In the genomic region with DNA sequence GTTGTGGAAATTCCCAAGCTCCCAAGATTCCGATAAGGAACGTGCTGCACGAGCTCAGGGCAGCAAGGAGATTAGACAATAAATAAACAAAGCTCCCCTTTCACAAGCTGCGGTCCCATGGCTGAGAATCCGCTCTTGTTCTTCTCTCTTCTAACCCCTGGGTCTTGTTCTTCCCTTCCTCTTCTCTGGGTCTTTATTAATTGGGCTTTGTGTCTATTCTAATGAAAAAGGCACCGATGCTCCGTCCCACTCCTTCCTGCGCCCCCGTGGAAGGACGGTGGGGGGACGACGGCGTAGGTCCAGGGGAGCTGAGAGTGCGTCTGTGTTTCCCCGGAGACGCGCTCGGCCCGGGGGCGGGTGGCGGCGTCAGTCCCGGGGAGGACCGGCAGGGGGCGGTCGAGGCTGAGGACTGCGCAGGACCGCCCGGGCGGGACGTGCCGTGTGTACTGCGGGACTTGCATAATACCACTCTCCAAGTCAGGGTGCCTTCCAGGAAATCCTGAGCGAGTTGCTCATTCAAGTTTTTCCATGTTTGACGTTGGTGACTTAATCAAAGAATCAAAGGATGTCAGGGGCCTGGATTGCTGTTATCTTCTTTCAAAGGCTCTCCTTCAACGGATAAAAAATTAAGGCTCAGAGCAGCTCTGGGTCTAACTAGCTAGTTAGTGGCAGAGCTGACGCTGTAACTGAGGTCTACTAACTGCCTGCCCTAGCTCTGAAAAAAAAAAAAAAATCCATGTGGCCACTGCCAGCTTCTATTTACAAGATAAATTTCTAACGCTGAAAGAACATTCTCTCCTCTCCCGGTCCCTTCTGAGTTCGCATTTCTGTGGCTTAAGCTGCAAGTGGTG, we compare ENCODE assay signal across 8 cellular contexts.
DNase-seq lines count a peak whose midpoint lies in the region; ATAC-seq and TF ChIP-seq lines count a peak whose summit lies in the region.

No MANE protein-coding gene starts in this region.

- intact Hi-C loops in Panc1 (cut with micrococcal nuclease; ENCODE audit: unreplicated experiment): loop anchor here (1.0 to 5.0 kb wide), 3 partner anchors 64 to 227 kb away; no protein-coding TSS in a partner anchor
- intact Hi-C loops in activated T-helper 1 cell treated with anti-CD3 and anti-CD28 coated beads, Interleukin-12 subunit alpha, Interleukin-12 subunit beta, Interleukin-2, Interleukin-4 antibody, amounts not matched to agents 30 ng/mL and 10 ng/mL and 1 ng/mL, durations not matched to agents 14 hours and 24 hours and 36 hours (cut with micrococcal nuclease): loop anchor here (1.0 to 5.0 kb wide), 4 partner anchors 224 to 1286 kb away; no protein-coding TSS in a partner anchor
- intact Hi-C loops in natural killer cell (cut with micrococcal nuclease): loop anchor here (2.0 to 5.0 kb wide), 2 partner anchors 223 to 296 kb away; no protein-coding TSS in a partner anchor

- BruUV-seq in Panc1 (replicated peaks; lab: Mats Ljungman, UMichigan): no TSS peak

- H3K36me3 ChIP-seq in CD4-positive, CD25-positive, alpha-beta regulatory T cell (ENCODE audit: control insufficient read depth, insufficient read depth, low read length): no peaks in the 10 kb centered on the region
- no peaks in the 10 kb centered on the region for H3K36me3 ChIP-seq in Panc1 (ENCODE audit: control insufficient read depth, insufficient read depth, low read length)

- no peak overlapping the region for H3K27ac ChIP-seq in CD4-positive, CD25-positive, alpha-beta regulatory T cell (ENCODE audit: insufficient read depth, low read length, poor library complexity, severe bottlenecking)
- peak overlapping the region; percentile 81 for H3K27ac ChIP-seq in Panc1 (ENCODE audit: low read length)

- no peaks in the 10 kb centered on the region for H3K36me3 Mint-ChIP-seq in CD4-positive, CD25-positive, alpha-beta regulatory T cell
- no peaks in the 10 kb centered on the region for H3K36me3 Mint-ChIP-seq in activated T-helper 1 cell treated with anti-CD3 and anti-CD28 coated beads, Interleukin-12 subunit alpha, Interleukin-12 subunit beta, Interleukin-2, Interleukin-4 antibody, amounts not matched to agents 30 ng/mL and 10 ng/mL and 1 ng/mL, durations not matched to agents 14 hours and 24 hours and 36 hours (ENCODE audit: low read depth)
- no peaks in the 10 kb centered on the region for H3K36me3 Mint-ChIP-seq in natural killer cell
- H3K36me3 Mint-ChIP-seq in stimulated activated memory B cell treated with anti-CD40 and anti-IgM and Interleukin-4, amounts not matched to agents 10 μg/mL and 1 μg/mL and 100 μg/mL, for 72 hours: peaks cover 3% of the 10 kb centered on the region

- CTCF ChIA-PET in Panc1 (lab: Charles Lee): interaction anchor here (0.5 to 1.9 kb wide), 17 partner anchors 9 to 692 kb away, joined by 3 to 18 read pairs (median 4); no protein-coding TSS in a partner anchor

- peak; percentile 93 to 96 for ATAC-seq in CD4-positive, CD25-positive, alpha-beta regulatory T cell (ENCODE audit: low read depth in 2 of 2)
- ATAC-seq in GM19372 (IDR thresholded peaks at IDR 0.05; ENCODE audit: low read depth, unreplicated experiment) (peak; percentile 97), HG03520 (IDR thresholded peaks at IDR 0.05; ENCODE audit: unreplicated experiment) (peak; percentile 98), Panc1 (peak; percentile 100), natural killer cell (peak; percentile 98 to 99 (median 99))
- peak; percentile 84 for ATAC-seq in stimulated activated memory B cell treated with anti-CD40 and anti-IgM and Interleukin-4, amounts not matched to agents 10 μg/mL and 1 μg/mL and 100 μg/mL, for 72 hours

- H3K9me3 Mint-ChIP-seq in CD4-positive, CD25-positive, alpha-beta regulatory T cell: no peaks in the 10 kb centered on the region
- no peaks in the 10 kb centered on the region for H3K9me3 Mint-ChIP-seq in activated T-helper 1 cell treated with anti-CD3 and anti-CD28 coated beads, Interleukin-12 subunit alpha, Interleukin-12 subunit beta, Interleukin-2, Interleukin-4 antibody, amounts not matched to agents 30 ng/mL and 10 ng/mL and 1 ng/mL, durations not matched to agents 14 hours and 24 hours and 36 hours
- H3K9me3 Mint-ChIP-seq in natural killer cell: peaks cover 0 to 2% of the 10 kb centered on the region in 2 donors
- H3K9me3 Mint-ChIP-seq in stimulated activated memory B cell treated with anti-CD40 and anti-IgM and Interleukin-4, amounts not matched to agents 10 μg/mL and 1 μg/mL and 100 μg/mL, for 72 hours: peaks cover 3% of the 10 kb centered on the region

- H3K4me3 ChIP-seq in CD4-positive, CD25-positive, alpha-beta regulatory T cell (ENCODE audit: low read depth, low read length): peak overlapping the region; percentile 34
- peak overlapping the region; percentile 42 to 51 for H3K4me3 ChIP-seq in Panc1 (ENCODE audit: low read depth in 2 of 2, low read length in 2 of 2)

- H3K9me3 ChIP-seq in CD4-positive, CD25-positive, alpha-beta regulatory T cell (ENCODE audit: control insufficient read depth in 2 of 2, low read length in 2 of 2): no peaks in the 10 kb centered on the region
- H3K9me3 ChIP-seq in Panc1 (ENCODE audit: control insufficient read depth, insufficient read depth, low read depth, low read length): peaks cover 7% of the 10 kb centered on the region; the same call in 1 of the 2 replicates

- peaks cover 23% of the 10 kb centered on the region for H3K27me3 ChIP-seq in CD4-positive, CD25-positive, alpha-beta regulatory T cell (ENCODE audit: control insufficient read depth, insufficient read depth, low read length)
- H3K27me3 ChIP-seq in Panc1 (ENCODE audit: control insufficient read depth, insufficient read depth, low read length): no peaks in the 10 kb centered on the region

- H3K4me1 ChIP-seq in CD4-positive, CD25-positive, alpha-beta regulatory T cell (ENCODE audit: control insufficient read depth, insufficient read depth, low read length, poor library complexity, severe bottlenecking): peaks cover 3% of the 10 kb centered on the region
- H3K4me1 ChIP-seq in Panc1 (ENCODE audit: control insufficient read depth, insufficient read depth, low read length): peaks cover 24% of the 10 kb centered on the region

- peak; percentile 98 for TF ChIP-seq CTCF in Panc1 (IDR thresholded peaks at IDR 0.05)
- peak; percentile 72 for TF ChIP-seq CTCF in natural killer cell (IDR thresholded peaks at IDR 0.05)

- peaks cover 34% of the 10 kb centered on the region for H3K27me3 Mint-ChIP-seq in CD4-positive, CD25-positive, alpha-beta regulatory T cell
- H3K27me3 Mint-ChIP-seq in activated T-helper 1 cell treated with anti-CD3 and anti-CD28 coated beads, Interleukin-12 subunit alpha, Interleukin-12 subunit beta, Interleukin-2, Interleukin-4 antibody, amounts not matched to agents 30 ng/mL and 10 ng/mL and 1 ng/mL, durations not matched to agents 14 hours and 24 hours and 36 hours (ENCODE audit: insufficient read depth): peaks cover 34% of the 10 kb centered on the region
- H3K27me3 Mint-ChIP-seq in natural killer cell (ENCODE audit: low read depth in 2 of 2): peaks cover 31 to 52% of the 10 kb centered on the region in 2 donors
- peaks cover 49% of the 10 kb centered on the region for H3K27me3 Mint-ChIP-seq in stimulated activated memory B cell treated with anti-CD40 and anti-IgM and Interleukin-4, amounts not matched to agents 10 μg/mL and 1 μg/mL and 100 μg/mL, for 72 hours

- in situ Hi-C loops in Panc1 (cut with HindIII; ENCODE audit: low pct_unique_long_range_greater_than_20kb, low sequenced_read_pairs): no loop called here

- peak; percentile 16 to 75 (median 53) for DNase-seq in CD4-positive, CD25-positive, alpha-beta regulatory T cell
- peak; percentile 38 for DNase-seq in Panc1 (ENCODE audit: low read depth, low spot score)
- peak; percentile 73 for DNase-seq in activated T-helper 1 cell treated with anti-CD3 and anti-CD28 coated beads, Interleukin-12 subunit alpha, Interleukin-12 subunit beta, Interleukin-2, Interleukin-4 antibody, amounts not matched to agents 30 ng/mL and 10 ng/mL and 1 ng/mL, durations not matched to agents 14 hours and 24 hours and 36 hours (ENCODE audit: low spot score)
- DNase-seq in fibroblast of peridontal ligament (ENCODE audit: extremely low read depth): peak; percentile 92
- peak; percentile 68 for DNase-seq in natural killer cell

- H3K4me3 Mint-ChIP-seq in CD4-positive, CD25-positive, alpha-beta regulatory T cell: peak overlapping the region; percentile 8 to 83 (median 38)
- peak overlapping the region; percentile 57 for H3K4me3 Mint-ChIP-seq in activated T-helper 1 cell treated with anti-CD3 and anti-CD28 coated beads, Interleukin-12 subunit alpha, Interleukin-12 subunit beta, Interleukin-2, Interleukin-4 antibody, amounts not matched to agents 30 ng/mL and 10 ng/mL and 1 ng/mL, durations not matched to agents 14 hours and 24 hours and 36 hours
- peak overlapping the region; percentile 56 for H3K4me3 Mint-ChIP-seq in natural killer cell
- peak overlapping the region; percentile 62 for H3K4me3 Mint-ChIP-seq in stimulated activated memory B cell treated with anti-CD40 and anti-IgM and Interleukin-4, amounts not matched to agents 10 μg/mL and 1 μg/mL and 100 μg/mL, for 72 hours

- H3K27ac Mint-ChIP-seq in CD4-positive, CD25-positive, alpha-beta regulatory T cell: no peak overlapping the region
- no peak overlapping the region for H3K27ac Mint-ChIP-seq in activated T-helper 1 cell treated with anti-CD3 and anti-CD28 coated beads, Interleukin-12 subunit alpha, Interleukin-12 subunit beta, Interleukin-2, Interleukin-4 antibody, amounts not matched to agents 30 ng/mL and 10 ng/mL and 1 ng/mL, durations not matched to agents 14 hours and 24 hours and 36 hours
- peak overlapping the region in 1 of 2 donors; percentile 29 for H3K27ac Mint-ChIP-seq in natural killer cell
- H3K27ac Mint-ChIP-seq in stimulated activated memory B cell treated with anti-CD40 and anti-IgM and Interleukin-4, amounts not matched to agents 10 μg/mL and 1 μg/mL and 100 μg/mL, for 72 hours: no peak overlapping the region

- POLR2A ChIA-PET in Panc1 (lab: Charles Lee): interaction anchor here (0.5 to 1.1 kb wide), 5 partner anchors 18 to 323 kb away, joined by 4 to 19 read pairs (median 5); no protein-coding TSS in a partner anchor

- peaks cover 0 to 12% (median 4%) of the 10 kb centered on the region in 4 donors for H3K4me1 Mint-ChIP-seq in CD4-positive, CD25-positive, alpha-beta regulatory T cell
- peaks cover 14% of the 10 kb centered on the region for H3K4me1 Mint-ChIP-seq in activated T-helper 1 cell treated with anti-CD3 and anti-CD28 coated beads, Interleukin-12 subunit alpha, Interleukin-12 subunit beta, Interleukin-2, Interleukin-4 antibody, amounts not matched to agents 30 ng/mL and 10 ng/mL and 1 ng/mL, durations not matched to agents 14 hours and 24 hours and 36 hours (ENCODE audit: low read depth)
- peaks cover 11 to 15% of the 10 kb centered on the region in 2 donors for H3K4me1 Mint-ChIP-seq in natural killer cell
- peaks cover 14% of the 10 kb centered on the region for H3K4me1 Mint-ChIP-seq in stimulated activated memory B cell treated with anti-CD40 and anti-IgM and Interleukin-4, amounts not matched to agents 10 μg/mL and 1 μg/mL and 100 μg/mL, for 72 hours

Comparison
In these comparisons a context has a peak if more than half of its experiments do, and no peak if none do; other contexts are left out.
1. DNase-seq: peak in every context shown above with its lines; median percentile 92 in fibroblast of peridontal ligament; 73 in activated T-helper 1 cell treated with anti-CD3 and anti-CD28 coated beads, Interleukin-12 subunit alpha, Interleukin-12 subunit beta, Interleukin-2, Interleukin-4 antibody, amounts not matched to agents 30 ng/mL and 10 ng/mL and 1 ng/mL, durations not matched to agents 14 hours and 24 hours and 36 hours; 68 in natural killer cell; 53 in CD4-positive, CD25-positive, alpha-beta regulatory T cell; 38 in Panc1.